ENCODE assay signal across 8 cellular contexts in the genomic region with DNA sequence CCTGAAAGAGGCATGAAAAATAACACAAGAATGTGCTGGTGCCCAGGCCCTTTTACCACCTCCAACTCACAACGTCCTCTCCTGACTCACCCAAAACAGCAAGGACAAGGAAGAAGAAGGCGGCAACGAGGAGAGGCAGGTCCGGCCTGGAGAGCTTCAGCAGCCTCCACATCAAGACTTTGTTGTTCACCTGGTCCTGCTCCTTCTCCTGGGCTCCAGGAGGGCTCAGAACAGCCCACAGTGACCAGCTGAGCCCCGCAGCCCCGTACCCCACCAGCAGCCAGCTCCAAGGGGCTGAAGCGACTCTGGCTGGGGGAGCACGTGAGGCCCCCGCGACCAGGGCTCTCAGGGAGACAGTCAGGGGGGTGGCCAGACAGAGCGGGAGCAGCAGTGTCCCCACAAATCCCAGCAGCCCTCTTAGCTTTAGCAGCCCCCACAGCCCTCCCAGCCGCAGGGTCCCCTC. TPM values are rescaled to one million over a fixed set of nuclear protein-coding genes. Genes with fewer than 3 reads are reported as not detected.
DNase-seq lines count a peak whose midpoint lies in the region; ATAC-seq and TF ChIP-seq lines count a peak whose summit lies in the region.

No MANE protein-coding gene starts in this region.

- no peaks in the 10 kb centered on the region for H3K27me3 ChIP-seq in A673 (replicated peaks; ENCODE audit: insufficient read depth, low read depth, low read length, poor library complexity)
- H3K27me3 ChIP-seq in liver (ENCODE audit: control insufficient read depth in 4 of 4, insufficient read depth in 4 of 4, low read length in 3 of 4) = no peaks in the 10 kb centered on the region

- H3K36me3 ChIP-seq in A673 (ENCODE audit: insufficient read depth, low read length, poor library complexity, severe bottlenecking) (peaks cover 3% of the 10 kb centered on the region), liver (ENCODE audit: control insufficient read depth in 4 of 4, insufficient read depth in 3 of 4, low read depth in 1 of 4, low read length in 3 of 4) (peaks cover 0 to 14% (median 9%) of the 10 kb centered on the region in 4 donors), urinary bladder (ENCODE audit: insufficient read depth) (no peaks in the 10 kb centered on the region)

- H3K27ac ChIP-seq in A673 (ENCODE audit: low read depth, low read length, poor library complexity, severe bottlenecking) (peak overlapping the region; percentile 91), angular gyrus (ENCODE audit: low read depth, low read length) (peak overlapping the region; percentile 58), liver (ENCODE audit: low read depth in 1 of 2, low read length in 2 of 2) (peak overlapping the region; percentile 78 to 94), urinary bladder (ENCODE audit: low read depth) (peak overlapping the region; percentile 86)

- TF ChIP-seq CTCF in A673 (conservative IDR thresholded peaks at IDR 0.05; ENCODE audit: low read depth, low read length) (no peak), HFF-Myc (IDR thresholded peaks at IDR 0.05; ENCODE audit: low read depth, low read length, missing control alignments) (no peak), liver (IDR thresholded peaks at IDR 0.05; ENCODE audit: low read depth, low read length, missing input control) (no peak)

- peak overlapping the region in 1 of 2 donors; percentile 47 for H3K9ac ChIP-seq in liver (ENCODE audit: low read depth in 1 of 2, low read length in 2 of 2)

- peak overlapping the region; percentile 88 for H3K4me3 ChIP-seq in A673 (ENCODE audit: low read depth, low read length, poor library complexity, severe bottlenecking)
- peak overlapping the region; percentile 73 for H3K4me3 ChIP-seq in HFF-Myc (replicated peaks; ENCODE audit: low read depth, low read length)
- peak overlapping the region; percentile 67 to 93 (median 87) for H3K4me3 ChIP-seq in liver (ENCODE audit: low read depth in 1 of 3, low read length in 3 of 3)
- peak overlapping the region; percentile 79 for H3K4me3 ChIP-seq in urinary bladder (ENCODE audit: low read depth, low read length)

- 48% methylated on average over 12 of the region's 12 CpGs for WGBS in liver
- 25% methylated on average over 12 of the region's 12 CpGs for WGBS in urinary bladder

- H3K9me3 ChIP-seq in A673 (ENCODE audit: low read depth, low read length, poor library complexity, severe bottlenecking) (no peaks in the 10 kb centered on the region), liver (ENCODE audit: control insufficient read depth in 4 of 4, low read length in 3 of 4) (no peaks in the 10 kb centered on the region)

- no peak for ATAC-seq in HG03521 (IDR thresholded peaks at IDR 0.05; ENCODE audit: unreplicated experiment)

- TF ChIP-seq RAD21 in liver (IDR thresholded peaks at IDR 0.05) = no peak

- intact Hi-C loops in A673 (cut with micrococcal nuclease; ENCODE audit: unreplicated experiment) = loop anchor here (1.0 kb wide), 2 partner anchors 16 to 31 kb away; partner anchors contain the start of gene TAP1

- CTCF ChIA-PET in A673 (lab: Charles Lee) = interaction anchor here (0.6 to 3.1 kb wide), 11 partner anchors 12 to 411 kb away, joined by 3 to 56 read pairs (median 9); partner anchors contain the start of genes PSMB9 and TAP1

- BruUV-seq in A673 (replicated peaks; lab: Mats Ljungman, UMichigan) = no TSS peak

- DNase-seq in A673 (ENCODE audit: low spot score) = no peak
- DNase-seq in HFF-Myc (ENCODE audit: extremely low read depth, low read depth) = no peak
- no peak for DNase-seq in pons (ENCODE audit: low spot score)
- DNase-seq in NCI-H345 (lab: John Stamatoyannopoulos, UW) = no peak

- POLR2A ChIA-PET in A673 (lab: Charles Lee; ENCODE audit: low non-redundant PET) = interaction anchor here (0.5 kb wide), 1 partner anchor 131 kb away, joined by 3 read pairs; the partner anchor contains the start of gene BRD2

- peaks cover 9% of the 10 kb centered on the region for H3K4me1 ChIP-seq in A673 (ENCODE audit: insufficient read depth, low read length, poor library complexity, severe bottlenecking)
- H3K4me1 ChIP-seq in liver (ENCODE audit: control insufficient read depth in 4 of 4, insufficient read depth in 4 of 4, low read length in 3 of 4) = peaks cover 7 to 32% (median 15%) of the 10 kb centered on the region in 4 donors
- H3K4me1 ChIP-seq in urinary bladder (ENCODE audit: insufficient read depth) = no peaks in the 10 kb centered on the region

TF ChIP-seq in liver, 16 proteins besides CTCF, POLR2A, EP300 and RAD21:
- TF ChIP-seq YY1 (IDR thresholded peaks at IDR 0.05) (no peak), RXRA (IDR thresholded peaks at IDR 0.05) (no peak), GABPA (IDR thresholded peaks at IDR 0.05 in 1 of 2, conservative IDR thresholded peaks at IDR 0.05 in 1 of 2) (no peak), HNF4A (conservative IDR thresholded peaks at IDR 0.05) (no peak), REST (IDR thresholded peaks at IDR 0.05) (no peak), EGR1 (IDR thresholded peaks at IDR 0.05; ENCODE audit: low read depth in 2 of 2) (no peak), MAX (IDR thresholded peaks at IDR 0.05) (no peak), TAF1 (conservative IDR thresholded peaks at IDR 0.05) (no peak), SP1 (IDR thresholded peaks at IDR 0.05) (no peak), FOXA1 (IDR thresholded peaks at IDR 0.05) (no peak), NR2F2 (IDR thresholded peaks at IDR 0.05) (no peak), ZBTB33 (IDR thresholded peaks at IDR 0.05) (no peak), FOXA2 (IDR thresholded peaks at IDR 0.05) (no peak), JUND (IDR thresholded peaks at IDR 0.05) (no peak), HNF4G (IDR thresholded peaks at IDR 0.05) (no peak)
- TF ChIP-seq, protein P1, sequence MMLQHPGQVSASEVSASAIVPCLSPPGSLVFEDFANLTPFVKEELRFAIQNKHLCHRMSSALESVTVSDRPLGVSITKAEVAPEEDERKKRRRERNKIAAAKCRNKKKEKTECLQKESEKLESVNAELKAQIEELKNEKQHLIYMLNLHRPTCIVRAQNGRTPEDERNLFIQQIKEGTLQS (IDR thresholded peaks at IDR 0.05) = no peak
TF ChIP-seq in liver: peak in this region for 0.

RNA-seq across cellular contexts. Expression of gene TAP2, which starts 0.9 kb away (rescaled TPM):
- total RNA-seq in A673 (2021) = 39.2 and 46.5 TPM in 2 replicates
- total RNA-seq in liver = 1 to 10 TPM; 5.1 to 7.7 TPM
- 10 to 100 TPM in 1 of 2 donors, 1 to 10 TPM in 1; 2.2 to 14.9 TPM for polyA plus RNA-seq in liver
- 14.0 TPM for total RNA-seq in urinary bladder
- 18.5 TPM for polyA plus RNA-seq in urinary bladder

RNA-seq across cellular contexts. Expression of gene PSMB8, which starts 6.2 kb away (rescaled TPM):
- 20.2 and 21.8 TPM in 2 replicates for total RNA-seq in A673 (2021)
- total RNA-seq in liver = 10 to 100 TPM; 19.9 to 39.1 TPM
- 10 to 100 TPM; 49.0 to 75.1 TPM for polyA plus RNA-seq in liver
- 24.9 TPM for total RNA-seq in urinary bladder
- polyA plus RNA-seq in urinary bladder = 82.0 TPM

RNA-seq across cellular contexts. Expression of gene TAP1, which starts 15.8 kb away (rescaled TPM):
- total RNA-seq in A673 (2021) (11.7 and 12.3 TPM in 2 replicates), liver (10 to 100 TPM in 1 of 2 donors, 1 to 10 TPM in 1; 9.8 to 18.2 TPM), urinary bladder (16.7 TPM)
- polyA plus RNA-seq in liver (10 to 100 TPM; 10.3 to 14.3 TPM), urinary bladder (49.8 TPM)

RNA-seq across cellular contexts. Expression of gene PSMB9, which starts 16.3 kb away (rescaled TPM):
- total RNA-seq in A673 (2021) (4.3 and 6.8 TPM in 2 replicates), liver (10 to 100 TPM; 11.7 to 13.4 TPM), urinary bladder (6.7 TPM)
- polyA plus RNA-seq in liver (10 to 100 TPM; 27.1 to 31.6 TPM), urinary bladder (53.0 TPM)

RNA-seq across cellular contexts. Expression of gene HLA-DOB, which starts 20.9 kb away (rescaled TPM):
- total RNA-seq in A673 (2021) (2.0 and 2.8 TPM in 2 replicates), liver (under 1 TPM in 1 of 2 donors, not detected in 1; 0.25 TPM), urinary bladder (0.42 TPM)
- polyA plus RNA-seq in liver (under 1 TPM; 0.16 to 0.67 TPM), urinary bladder (0.90 TPM)
